Comparison of ENCODE assay signal across 1 cellular context in genomic region chr1:54409156-54410142, GRCh38.
TF ChIP-seq lines count a peak whose summit lies in the region.

No MANE protein-coding gene starts in this region.

TF ChIP-seq in K562, 482 proteins besides CTCF, POLR2A, EP300 and RAD21 (continued from another document):
- TF ChIP-seq PREB (CRISPR knock-in tag; IDR thresholded peaks at IDR 0.05): no peak
- TF ChIP-seq ZNF512 (tag; IDR thresholded peaks at IDR 0.05): no peak
- no peak for TF ChIP-seq ZBTB9 (CRISPR knock-in tag; IDR thresholded peaks at IDR 0.05)
- TF ChIP-seq HMGXB4 (CRISPR knock-in tag; IDR thresholded peaks at IDR 0.05): no peak
- TF ChIP-seq BRF1 (IDR thresholded peaks at IDR 0.05; ENCODE audit: borderline replicate concordance, extremely low read depth, insufficient read length): no peak
- no peak for TF ChIP-seq CEBPB (tag; IDR thresholded peaks at IDR 0.05)
- no peak for TF ChIP-seq ZNF311 (CRISPR knock-in tag; IDR thresholded peaks at IDR 0.05)
- peak; percentile 73; the same call in 1 of the 2 replicates for TF ChIP-seq KLF13 (tag; IDR thresholded peaks at IDR 0.05; ENCODE audit: borderline replicate concordance, low read depth)
- no peak for TF ChIP-seq TFAP4 (CRISPR knock-in tag; IDR thresholded peaks at IDR 0.05; ENCODE audit: borderline replicate concordance)
- TF ChIP-seq GTF3C2 (IDR thresholded peaks at IDR 0.05; ENCODE audit: borderline replicate concordance, extremely low read depth, insufficient read length): no peak
- no peak for TF ChIP-seq ILF3 (IDR thresholded peaks at IDR 0.05; ENCODE audit: borderline replicate concordance)
- TF ChIP-seq MCM3 (IDR thresholded peaks at IDR 0.05): no peak
- TF ChIP-seq PHF8 (IDR thresholded peaks at IDR 0.05; ENCODE audit: borderline replicate concordance, low read length): no peak; the same call in 1 of the 2 replicates
- 0 out of 4 replicates have a peak, but pooled peaks of 1 of the 2 experiments have one; percentile 20 for TF ChIP-seq TEAD1 (CRISPR knock-in tag; IDR thresholded peaks at IDR 0.05)
- TF ChIP-seq ELF4 (CRISPR knock-in tag; IDR thresholded peaks at IDR 0.05): peak; percentile 91
